1 cellular context compared by ENCODE assay signal in the genomic region with DNA sequence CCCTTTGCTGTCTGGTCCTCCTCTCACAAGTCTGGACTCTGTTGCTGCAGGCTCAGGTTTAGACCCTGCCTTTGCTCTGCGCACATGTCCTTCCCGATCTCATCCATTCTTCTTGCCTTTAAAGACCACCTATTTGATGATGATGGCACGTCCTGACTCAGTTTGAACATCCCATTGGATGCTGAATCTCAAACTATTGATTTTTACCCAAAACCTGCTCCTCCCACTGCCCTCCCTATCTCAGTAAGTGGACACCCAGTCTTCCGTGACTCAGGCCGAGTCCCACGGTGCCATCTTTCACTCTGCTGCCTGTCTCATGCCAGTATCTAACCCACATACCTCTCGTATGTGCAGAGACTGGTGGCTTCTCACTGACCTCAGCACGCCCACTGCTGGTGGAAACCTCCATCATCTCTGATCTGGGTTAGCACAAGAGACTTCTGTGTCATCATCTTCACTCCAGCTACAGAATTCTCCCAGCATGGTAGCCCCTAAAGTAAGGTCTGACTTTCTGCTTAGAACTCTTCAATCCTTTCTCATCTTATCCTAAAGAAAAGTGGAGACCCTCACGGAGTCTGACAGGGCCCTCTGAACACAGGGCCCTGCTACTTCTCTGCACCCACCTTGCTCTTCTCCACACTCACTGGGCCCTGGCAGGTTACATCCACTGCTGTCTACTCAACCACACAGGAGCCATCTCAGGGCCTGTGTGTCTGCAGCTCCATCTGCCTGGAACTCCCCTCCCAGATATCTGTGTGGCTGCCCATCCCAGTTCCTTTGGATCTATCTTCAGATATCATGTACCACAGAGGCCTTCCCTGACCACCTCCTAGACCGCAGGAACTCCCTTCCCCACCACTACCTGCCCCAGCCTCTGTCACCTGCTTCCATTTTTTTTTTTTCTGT.
TF ChIP-seq lines count a peak whose summit lies in the region.

No MANE protein-coding gene starts in this region.

TF ChIP-seq in SK-N-SH treated with all-trans-retinoic acid at 6 μM for 48 hours, 23 proteins besides CTCF, POLR2A, EP300 and RAD21 (continued from another document):
- TF ChIP-seq, protein P1, sequence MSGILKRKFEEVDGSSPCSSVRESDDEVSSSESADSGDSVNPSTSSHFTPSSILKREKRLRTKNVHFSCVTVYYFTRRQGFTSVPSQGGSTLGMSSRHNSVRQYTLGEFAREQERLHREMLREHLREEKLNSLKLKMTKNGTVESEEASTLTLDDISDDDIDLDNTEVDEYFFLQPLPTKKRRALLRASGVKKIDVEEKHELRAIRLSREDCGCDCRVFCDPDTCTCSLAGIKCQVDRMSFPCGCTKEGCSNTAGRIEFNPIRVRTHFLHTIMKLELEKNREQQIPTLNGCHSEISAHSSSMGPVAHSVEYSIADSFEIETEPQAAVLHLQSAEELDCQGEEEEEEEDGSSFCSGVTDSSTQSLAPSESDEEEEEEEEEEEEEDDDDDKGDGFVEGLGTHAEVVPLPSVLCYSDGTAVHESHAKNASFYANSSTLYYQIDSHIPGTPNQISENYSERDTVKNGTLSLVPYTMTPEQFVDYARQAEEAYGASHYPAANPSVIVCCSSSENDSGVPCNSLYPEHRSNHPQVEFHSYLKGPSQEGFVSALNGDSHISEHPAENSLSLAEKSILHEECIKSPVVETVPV (CRISPR knock-in tag; IDR thresholded peaks at IDR 0.05): no peak
- TF ChIP-seq, protein P2, sequence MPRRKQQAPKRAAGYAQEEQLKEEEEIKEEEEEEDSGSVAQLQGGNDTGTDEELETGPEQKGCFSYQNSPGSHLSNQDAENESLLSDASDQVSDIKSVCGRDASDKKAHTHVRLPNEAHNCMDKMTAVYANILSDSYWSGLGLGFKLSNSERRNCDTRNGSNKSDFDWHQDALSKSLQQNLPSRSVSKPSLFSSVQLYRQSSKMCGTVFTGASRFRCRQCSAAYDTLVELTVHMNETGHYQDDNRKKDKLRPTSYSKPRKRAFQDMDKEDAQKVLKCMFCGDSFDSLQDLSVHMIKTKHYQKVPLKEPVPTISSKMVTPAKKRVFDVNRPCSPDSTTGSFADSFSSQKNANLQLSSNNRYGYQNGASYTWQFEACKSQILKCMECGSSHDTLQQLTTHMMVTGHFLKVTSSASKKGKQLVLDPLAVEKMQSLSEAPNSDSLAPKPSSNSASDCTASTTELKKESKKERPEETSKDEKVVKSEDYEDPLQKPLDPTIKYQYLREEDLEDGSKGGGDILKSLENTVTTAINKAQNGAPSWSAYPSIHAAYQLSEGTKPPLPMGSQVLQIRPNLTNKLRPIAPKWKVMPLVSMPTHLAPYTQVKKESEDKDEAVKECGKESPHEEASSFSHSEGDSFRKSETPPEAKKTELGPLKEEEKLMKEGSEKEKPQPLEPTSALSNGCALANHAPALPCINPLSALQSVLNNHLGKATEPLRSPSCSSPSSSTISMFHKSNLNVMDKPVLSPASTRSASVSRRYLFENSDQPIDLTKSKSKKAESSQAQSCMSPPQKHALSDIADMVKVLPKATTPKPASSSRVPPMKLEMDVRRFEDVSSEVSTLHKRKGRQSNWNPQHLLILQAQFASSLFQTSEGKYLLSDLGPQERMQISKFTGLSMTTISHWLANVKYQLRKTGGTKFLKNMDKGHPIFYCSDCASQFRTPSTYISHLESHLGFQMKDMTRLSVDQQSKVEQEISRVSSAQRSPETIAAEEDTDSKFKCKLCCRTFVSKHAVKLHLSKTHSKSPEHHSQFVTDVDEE (CRISPR knock-in tag; IDR thresholded peaks at IDR 0.05): no peak
- no peak for TF ChIP-seq ISL1 (CRISPR knock-in tag; IDR thresholded peaks at IDR 0.05)
- no peak for TF ChIP-seq ZFP30 (CRISPR knock-in tag; IDR thresholded peaks at IDR 0.05)
- TF ChIP-seq TCF4 (CRISPR knock-in tag; IDR thresholded peaks at IDR 0.05; ENCODE audit: borderline replicate concordance): no peak
- no peak for TF ChIP-seq ZNF70 (CRISPR knock-in tag; IDR thresholded peaks at IDR 0.05)
- TF ChIP-seq, protein P3, sequence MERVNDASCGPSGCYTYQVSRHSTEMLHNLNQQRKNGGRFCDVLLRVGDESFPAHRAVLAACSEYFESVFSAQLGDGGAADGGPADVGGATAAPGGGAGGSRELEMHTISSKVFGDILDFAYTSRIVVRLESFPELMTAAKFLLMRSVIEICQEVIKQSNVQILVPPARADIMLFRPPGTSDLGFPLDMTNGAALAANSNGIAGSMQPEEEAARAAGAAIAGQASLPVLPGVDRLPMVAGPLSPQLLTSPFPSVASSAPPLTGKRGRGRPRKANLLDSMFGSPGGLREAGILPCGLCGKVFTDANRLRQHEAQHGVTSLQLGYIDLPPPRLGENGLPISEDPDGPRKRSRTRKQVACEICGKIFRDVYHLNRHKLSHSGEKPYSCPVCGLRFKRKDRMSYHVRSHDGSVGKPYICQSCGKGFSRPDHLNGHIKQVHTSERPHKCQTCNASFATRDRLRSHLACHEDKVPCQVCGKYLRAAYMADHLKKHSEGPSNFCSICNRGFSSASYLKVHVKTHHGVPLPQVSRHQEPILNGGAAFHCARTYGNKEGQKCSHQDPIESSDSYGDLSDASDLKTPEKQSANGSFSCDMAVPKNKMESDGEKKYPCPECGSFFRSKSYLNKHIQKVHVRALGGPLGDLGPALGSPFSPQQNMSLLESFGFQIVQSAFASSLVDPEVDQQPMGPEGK (CRISPR knock-in tag; IDR thresholded peaks at IDR 0.05; ENCODE audit: borderline replicate concordance): no peak
- TF ChIP-seq ESRRG (CRISPR knock-in tag; IDR thresholded peaks at IDR 0.05): no peak
- no peak for TF ChIP-seq GLIS3 (CRISPR knock-in tag; IDR thresholded peaks at IDR 0.05)
- TF ChIP-seq ZNF8 (CRISPR knock-in tag; IDR thresholded peaks at IDR 0.05): no peak
- no peak for TF ChIP-seq BACH2 (CRISPR knock-in tag; IDR thresholded peaks at IDR 0.05; ENCODE audit: borderline replicate concordance)
- no peak for TF ChIP-seq SNAI2 (CRISPR knock-in tag; IDR thresholded peaks at IDR 0.05)
